In genomic region chr15:84658080-84658787, GRCh38 we compare ENCODE assay signal across 8 cellular contexts. TPM values are rescaled to one million over a fixed set of nuclear protein-coding genes. Genes with fewer than 3 reads are reported as not detected.
A peak's percentile ranks its signal among the peaks of the same experiment; 100 is the strongest.
DNase-seq lines count a peak whose midpoint lies in the region; ATAC-seq, FAIRE-seq and TF ChIP-seq lines count a peak whose summit lies in the region.

Gene NMB, minus strand, starts transcription at chr15:84658199. Its CDS starts 47 bp downstream, at chr15:84658152.

- H3K4me3 ChIP-seq in A673 (ENCODE audit: low read depth, low read length, poor library complexity, severe bottlenecking) (peak within 1 kb of the TSS; percentile 62), bronchial epithelial cell (ENCODE audit: low read depth, low read length) (peak within 1 kb of the TSS; percentile 47)

- intact Hi-C loops in A673 (cut with micrococcal nuclease; ENCODE audit: unreplicated experiment) (no loop called here), activated B cell treated with CpG ODN at 0.5 μM for 24 hours (cut with micrococcal nuclease) (loop anchor here (1.0 to 10.0 kb wide), 8 partner anchors 28 to 387 kb away; partner anchors contain the start of genes PDE8A, SEC11A and ZNF592)

- peak within 1 kb of the TSS; percentile 88 for H3K27ac Mint-ChIP-seq in activated B cell treated with CpG ODN at 0.5 μM for 24 hours

- no peaks in the 10 kb centered on the region for H3K9me3 Mint-ChIP-seq in activated B cell treated with CpG ODN at 0.5 μM for 24 hours

- peak within 1 kb of the TSS; percentile 49 for H3K27ac ChIP-seq in A673 (ENCODE audit: low read depth, low read length, poor library complexity, severe bottlenecking)

- H3K27me3 Mint-ChIP-seq in activated B cell treated with CpG ODN at 0.5 μM for 24 hours: no peaks in the 10 kb centered on the region

- no peak for FAIRE-seq in bronchial epithelial cell (lab: Jason Lieb, UNC)

- TF ChIP-seq CTCF in A673 (conservative IDR thresholded peaks at IDR 0.05; ENCODE audit: low read depth, low read length): peak; percentile 53
- TF ChIP-seq CTCF in activated B cell treated with CpG ODN at 0.5 μM for 24 hours (IDR thresholded peaks at IDR 0.05): no peak
- peak; percentile 73 for TF ChIP-seq CTCF in bronchial epithelial cell (IDR thresholded peaks at IDR 0.05; ENCODE audit: insufficient read depth, low read length, severe bottlenecking)

- H3K27me3 ChIP-seq in A673 (replicated peaks; ENCODE audit: insufficient read depth, low read depth, low read length, poor library complexity) (no peaks in the 10 kb centered on the region), bronchial epithelial cell (ENCODE audit: control insufficient read depth, insufficient read depth, low read length) (no peaks in the 10 kb centered on the region)

- H3K9me3 ChIP-seq in A673 (ENCODE audit: low read depth, low read length, poor library complexity, severe bottlenecking): no peaks in the 10 kb centered on the region

- peaks cover 41% of the 10 kb centered on the region for H3K4me1 Mint-ChIP-seq in activated B cell treated with CpG ODN at 0.5 μM for 24 hours

- peaks cover 19% of the 10 kb centered on the region for H3K4me1 ChIP-seq in A673 (ENCODE audit: insufficient read depth, low read length, poor library complexity, severe bottlenecking)

- CTCF ChIA-PET in A673 (lab: Charles Lee): interaction anchor here (0.6 to 0.8 kb wide), 3 partner anchors 36 to 88 kb away, joined by 3 to 5 read pairs (median 4); no protein-coding TSS in a partner anchor
- CTCF ChIA-PET in activated B cell treated with CpG ODN at 0.5 μM for 24 hours (lab: Charles Lee): interaction anchor here (0.9 to 1.8 kb wide), 4 partner anchors 21 to 164 kb away, joined by 3 to 6 read pairs (median 4); no protein-coding TSS in a partner anchor

- peaks cover 6% of the 10 kb centered on the region for H3K36me3 Mint-ChIP-seq in activated B cell treated with CpG ODN at 0.5 μM for 24 hours (ENCODE audit: low read depth)

- peak within 1 kb of the TSS; percentile 83 for H3K4me3 Mint-ChIP-seq in activated B cell treated with CpG ODN at 0.5 μM for 24 hours

- DNase-seq in A673 (ENCODE audit: low spot score) (peak; percentile 80), NCI-H2171 treated with DMSO at 0.1 percent for 48 hours (lab: John Stamatoyannopoulos, UW) (peak; percentile 90), activated B cell treated with CpG ODN at 0.5 μM for 24 hours (peak; percentile 83), bronchial epithelial cell (ENCODE audit: low read depth) (peak; percentile 49), iris pigment epithelial cell (ENCODE audit: low read depth) (peak; percentile 62)
- DNase-seq in stimulated activated CD4-positive, alpha-beta T cell treated with anti-CD3 and anti-CD28 coated beads, Interleukin-12 subunit alpha, Interleukin-12 subunit beta, amount 100 ng/mL, for 4 hours: peak; percentile 78

- POLR2A ChIA-PET in A673 (lab: Charles Lee; ENCODE audit: low non-redundant PET): no interaction called here
- POLR2A ChIA-PET in activated B cell treated with CpG ODN at 0.5 μM for 24 hours (lab: Charles Lee): interaction anchor here (0.5 to 6.4 kb wide), 16 partner anchors 10 to 322 kb away, joined by 3 to 70 read pairs (median 6); partner anchors contain the start of genes SEC11A, ZNF592 and ZSCAN2

- H3K36me3 ChIP-seq in A673 (ENCODE audit: insufficient read depth, low read length, poor library complexity, severe bottlenecking) (no peaks in the 10 kb centered on the region), bronchial epithelial cell (ENCODE audit: control insufficient read depth, insufficient read depth, low read length) (no peaks in the 10 kb centered on the region)

- no TSS peak for BruUV-seq in A673 (replicated peaks; lab: Mats Ljungman, UMichigan)

- peak; percentile 73 for ATAC-seq in GM18520 (IDR thresholded peaks at IDR 0.05; ENCODE audit: unreplicated experiment)
- peak; percentile 48 for ATAC-seq in HG03064 (IDR thresholded peaks at IDR 0.05; ENCODE audit: low read depth, unreplicated experiment)
- ATAC-seq in activated B cell treated with CpG ODN at 0.5 μM for 24 hours (ENCODE audit: low read depth): peak; percentile 76

RNA-seq across cellular contexts. Expression of gene NMB, which starts in this region (rescaled TPM):
- total RNA-seq in A673 (2021) (15.1 and 15.3 TPM in 2 replicates), activated B cell treated with CpG ODN at 0.5 μM for 24 hours (2.9 and 3.8 TPM in 2 replicates), bronchial epithelial cell (1.1 and 1.5 TPM in 2 replicates)

Comparison
In these comparisons a context has a peak if more than half of its experiments do, and no peak if none do; other contexts are left out.
1. Peak in every context shown above with its lines: DNase-seq, ATAC-seq, H3K4me3 ChIP-seq and H3K27ac ChIP-seq.